Comparison of ENCODE assay signal across 9 cellular contexts in genomic region chr2:152525277-152525838, GRCh38.
DNase-seq lines count a peak whose midpoint lies in the region; ATAC-seq and TF ChIP-seq lines count a peak whose summit lies in the region.
"Had no signal": no experiment of that assay in that cellular context is flagged by ENCODE, and none has a peak within 500 bp of the region (broad histone marks: within the 10 kb centered on the region; RNA-seq: fewer than 3 reads in every experiment).

No MANE protein-coding gene starts in this region.

- H3K79me2 ChIP-seq in GM23248 (ENCODE audit: insufficient read depth) = peaks cover 31% of the 10 kb centered on the region
- peaks cover 19% of the 10 kb centered on the region; the same call in 1 of the 2 replicates for H3K79me2 ChIP-seq in SK-N-SH (ENCODE audit: insufficient read depth)

- 32 to 49% methylated on average over 6 of the region's 6 CpGs for WGBS in GM23248 (ENCODE audit: low coverage in 1 of 2, low lambda C conversion rate in 2 of 2, missing lambda C conversion rate in 2 of 2), 2 experiments
- WGBS in SK-N-SH (ENCODE audit: low lambda C conversion rate) = 22% methylated on average over 6 of the region's 6 CpGs
- 39 to 61% (median 48%) methylated on average over 6 of the region's 6 CpGs for WGBS in psoas muscle, 3 donors
- WGBS in gastroesophageal sphincter (ENCODE audit: low coverage in 1 of 2), 2 donors = 66 to 71% methylated on average over 4 to 5 of the region's 6 CpGs

- H3F3A ChIP-seq in GM23248 (ENCODE audit: insufficient read depth) (peaks cover 40% of the 10 kb centered on the region), SK-N-SH (replicated peaks; ENCODE audit: insufficient read depth) (peaks cover 49% of the 10 kb centered on the region)

- TF ChIP-seq EP300 in SK-N-SH (IDR thresholded peaks at IDR 0.05; ENCODE audit: borderline replicate concordance in 1 of 2, low read depth in 1 of 2, low read length in 1 of 2) = peak in 1 of 2 experiments; percentile 51; a peak in 1 of 4 replicates
- TF ChIP-seq EP300 in gastroesophageal sphincter (IDR thresholded peaks at IDR 0.05) = no peak

- H3K4me3 ChIP-seq in GM23248 (peak overlapping the region; percentile 42), SK-N-SH (ENCODE audit: low read depth in 2 of 2, low read length in 1 of 2) (peak overlapping the region; percentile 12 to 40; a peak in 1 of 4 replicates), fibroblast of villous mesenchyme (ENCODE audit: low read depth, low read length) (no peak overlapping the region), psoas muscle (no peak overlapping the region), gastroesophageal sphincter (no peak overlapping the region)

- H3K27ac ChIP-seq in GM23248 = peak overlapping the region; percentile 64
- H3K27ac ChIP-seq in SK-N-SH (ENCODE audit: low read depth in 2 of 2, low read length in 1 of 2) = peak overlapping the region; percentile 76 to 78
- peak overlapping the region; percentile 34 for H3K27ac ChIP-seq in psoas muscle
- no peak overlapping the region for H3K27ac ChIP-seq in gastroesophageal sphincter

- H4K20me1 ChIP-seq in GM23248 (ENCODE audit: insufficient read depth) (no peaks in the 10 kb centered on the region), SK-N-SH (ENCODE audit: insufficient read depth) (no peaks in the 10 kb centered on the region)

- in situ Hi-C loops in GM23248 (cut with MboI) = no loop called here

- TF ChIP-seq CTCF in SK-N-SH (IDR thresholded peaks at IDR 0.05) (peak; percentile 31; the same call in 1 of the 2 replicates), fibroblast of villous mesenchyme (IDR thresholded peaks at IDR 0.05; ENCODE audit: insufficient read depth, low read depth, low read length) (no peak), psoas muscle (IDR thresholded peaks at IDR 0.05) (no peak), gastroesophageal sphincter (IDR thresholded peaks at IDR 0.05) (no peak)

- H3K27me3 ChIP-seq in GM23248 (replicated peaks; ENCODE audit: insufficient read depth) = no peaks in the 10 kb centered on the region
- H3K27me3 ChIP-seq in SK-N-SH (ENCODE audit: insufficient read depth) = no peaks in the 10 kb centered on the region
- H3K27me3 ChIP-seq in psoas muscle (ENCODE audit: insufficient read depth in 3 of 3, low read length in 2 of 3) = no peaks in the 10 kb centered on the region
- H3K27me3 ChIP-seq in gastroesophageal sphincter = no peaks in the 10 kb centered on the region

- H3K4me1 ChIP-seq in GM23248 (ENCODE audit: insufficient read depth) (peaks cover 38% of the 10 kb centered on the region), SK-N-SH (ENCODE audit: control insufficient read depth in 1 of 2, insufficient read depth in 2 of 2, low read depth in 1 of 2, low read length in 1 of 2) (peaks cover 12 to 28% of the 10 kb centered on the region in 2 experiments; a peak in 3 of 4 replicates), psoas muscle (peaks cover 26% of the 10 kb centered on the region), gastroesophageal sphincter (peaks cover 0 to 27% (median 4%) of the 10 kb centered on the region in 3 donors)

- CTCF ChIA-PET in SK-N-SH (lab: Yijun Ruan, JAX) = interaction anchor here (1.3 kb wide), 1 partner anchor 110 kb away, joined by 3 read pairs; no protein-coding TSS in a partner anchor

- H3K9me3 ChIP-seq in GM23248 (ENCODE audit: low read depth) (no peaks in the 10 kb centered on the region), SK-N-SH (no peaks in the 10 kb centered on the region), psoas muscle (no peaks in the 10 kb centered on the region), gastroesophageal sphincter (no peaks in the 10 kb centered on the region)

- H2AFZ ChIP-seq in GM23248 = peak overlapping the region; percentile 58
- no peak overlapping the region for H2AFZ ChIP-seq in SK-N-SH (ENCODE audit: low read depth)

- POLR2A ChIA-PET in SK-N-SH (lab: Yijun Ruan, JAX) = no interaction called here

- H3K9ac ChIP-seq in GM23248 (peak overlapping the region; percentile 36), SK-N-SH (peak overlapping the region; percentile 16; the same call in 1 of the 2 replicates)

- no peaks in the 10 kb centered on the region for H3K36me3 ChIP-seq in GM23248 (ENCODE audit: low read depth)
- H3K36me3 ChIP-seq in SK-N-SH (replicated peaks in 1 of 2; ENCODE audit: control insufficient read depth in 1 of 2, insufficient read depth in 2 of 2, low read length in 1 of 2) = no peaks in the 10 kb centered on the region
- peaks cover 0 to 3% of the 10 kb centered on the region in 2 donors for H3K36me3 ChIP-seq in psoas muscle (ENCODE audit: insufficient read depth in 1 of 2, low read depth in 1 of 2)
- no peaks in the 10 kb centered on the region for H3K36me3 ChIP-seq in gastroesophageal sphincter

- H3K9me2 ChIP-seq in GM23248 (ENCODE audit: insufficient read depth) = no peaks in the 10 kb centered on the region
- no peaks in the 10 kb centered on the region for H3K9me2 ChIP-seq in SK-N-SH

- TF ChIP-seq RAD21 in SK-N-SH (IDR thresholded peaks at IDR 0.05; ENCODE audit: low read length) = no peak

- intact Hi-C loops in psoas muscle (cut with DNase I) = no loop called here

- ATAC-seq in psoas muscle = peak; percentile 75 to 87 (median 83)
- no peak for ATAC-seq in gastroesophageal sphincter
- no peak for ATAC-seq in HG03342 (IDR thresholded peaks at IDR 0.05; ENCODE audit: unreplicated experiment)

- TF ChIP-seq POLR2A in gastroesophageal sphincter (IDR thresholded peaks at IDR 0.05) = no peak

- H3K4me2 ChIP-seq in GM23248 (ENCODE audit: unreplicated experiment) (peak overlapping the region; percentile 57), SK-N-SH (peak overlapping the region; percentile 71)

- DNase-seq in GM23248 (peak; percentile 85), SK-N-SH (no peak), fibroblast of villous mesenchyme (ENCODE audit: low read depth) (peak; percentile 35), psoas muscle (peak; percentile 26 to 46), GDM1 (lab: John Stamatoyannopoulos, UW) (no peak), NCI-H1417 treated with DMSO at 0.1 percent for 48 hours (lab: John Stamatoyannopoulos, UW) (no peak)
- DNase-seq: NCI-H1436 had no signal

TF ChIP-seq in SK-N-SH, 30 proteins besides CTCF, POLR2A, EP300 and RAD21 (continues in another document):
- TF ChIP-seq USF1 (IDR thresholded peaks at IDR 0.05; ENCODE audit: borderline replicate concordance, low read depth) = no peak
- peak; percentile 64; the same call in 1 of the 2 replicates for TF ChIP-seq FOSL2 (IDR thresholded peaks at IDR 0.05; ENCODE audit: borderline replicate concordance, low read depth)
- no peak for TF ChIP-seq USF2 (IDR thresholded peaks at IDR 0.05; ENCODE audit: borderline replicate concordance, low read depth, low read length)
- no peak for TF ChIP-seq SMC3 (IDR thresholded peaks at IDR 0.05; ENCODE audit: low read depth, low read length)
- TF ChIP-seq CHD2 (IDR thresholded peaks at IDR 0.05; ENCODE audit: low read length, partially characterized antibody) = no peak
- TF ChIP-seq IRF3 (IDR thresholded peaks at IDR 0.05; ENCODE audit: low read depth, low read length) = no peak
- TF ChIP-seq POLR2AphosphoS5 (IDR thresholded peaks at IDR 0.05; ENCODE audit: low read depth, low read length) = 0 out of 2 replicates have a peak, but pooled peaks have one; percentile 21
- no peak for TF ChIP-seq MXI1 (IDR thresholded peaks at IDR 0.05; ENCODE audit: low read depth, low read length)
- peak; percentile 51; the same call in 1 of the 2 replicates for TF ChIP-seq RXRA (IDR thresholded peaks at IDR 0.05; ENCODE audit: borderline replicate concordance, low read depth)
- peak; percentile 34; the same call in 1 of the 2 replicates for TF ChIP-seq GABPA (IDR thresholded peaks at IDR 0.05; ENCODE audit: low read depth)
- TF ChIP-seq NRF1 (IDR thresholded peaks at IDR 0.05; ENCODE audit: low read depth, low read length) = no peak
- TF ChIP-seq GATA2 (CRISPR knock-in tag; IDR thresholded peaks at IDR 0.05) = no peak
- peak; percentile 57 for TF ChIP-seq PBX3 (IDR thresholded peaks at IDR 0.05)
- TF ChIP-seq JUND (IDR thresholded peaks at IDR 0.05) = peak; percentile 60
- TF ChIP-seq RFX5 (IDR thresholded peaks at IDR 0.05; ENCODE audit: low read length) = no peak

Comparison
In these comparisons a context has a peak if more than half of its experiments do, and no peak if none do; other contexts are left out.
1. DNase-seq: peak in GM23248 (single experiment), fibroblast of villous mesenchyme (single experiment) and psoas muscle (2 of 2); none in SK-N-SH (single experiment), GDM1 (single experiment) and NCI-H1417 treated with DMSO at 0.1 percent for 48 hours (single experiment).
2. H3K27ac ChIP-seq: peak in GM23248 (single experiment), SK-N-SH (2 of 2) and psoas muscle (single experiment); none in gastroesophageal sphincter (0 of 4).
3. H3K4me3 ChIP-seq: peak in GM23248 (single experiment) and SK-N-SH (2 of 2); none in fibroblast of villous mesenchyme (single experiment), psoas muscle (single experiment) and gastroesophageal sphincter (0 of 2).
4. ATAC-seq: peak in psoas muscle (4 of 4); none in gastroesophageal sphincter (single experiment) and HG03342 (single experiment).